Comparison of ENCODE assay signal across 9 cellular contexts in the genomic region with DNA sequence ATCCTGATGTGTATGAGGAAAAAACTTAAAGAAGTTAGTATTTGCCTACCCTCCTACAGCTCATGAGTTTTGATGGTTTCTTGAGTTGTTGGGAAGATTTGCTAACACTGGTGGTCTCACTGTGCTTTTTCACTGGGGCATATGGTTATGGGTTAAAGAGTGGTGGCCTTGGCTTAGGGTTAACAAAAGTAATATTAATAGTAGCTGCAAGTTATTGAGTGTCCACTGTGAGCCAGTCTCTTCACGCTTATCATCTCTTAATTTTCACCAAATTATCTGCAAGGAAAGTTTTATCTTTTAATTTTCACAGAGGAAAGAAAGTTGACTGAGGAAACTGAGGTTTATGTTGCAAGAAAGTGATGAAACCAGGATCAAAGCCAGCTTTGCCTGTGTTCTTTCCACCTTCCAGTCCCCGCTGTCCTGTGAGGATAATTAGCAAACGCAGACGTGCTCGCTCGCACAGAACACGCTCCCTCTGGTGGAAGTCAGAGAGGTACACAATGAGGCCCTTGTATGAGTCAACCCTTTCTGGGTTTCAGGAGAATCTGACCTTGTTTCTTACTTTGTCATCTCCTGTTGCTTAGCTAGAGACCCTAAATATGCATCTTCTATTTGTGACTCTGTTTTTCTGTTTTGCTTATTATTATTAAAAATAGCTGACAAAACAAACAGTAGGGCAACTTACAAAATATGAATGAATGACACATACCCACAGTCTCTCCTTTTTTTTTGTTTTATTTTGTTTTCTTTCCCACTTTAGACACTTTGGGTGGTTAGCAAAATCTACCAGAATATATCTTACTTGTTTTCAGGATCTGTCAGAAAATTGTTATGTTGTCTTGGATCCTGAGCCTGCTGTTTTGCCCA.
DNase-seq lines count a peak whose midpoint lies in the region; TF ChIP-seq lines count a peak whose summit lies in the region.
"Had no signal": no experiment of that assay in that cellular context is flagged by ENCODE, and none has a peak within 500 bp of the region (broad histone marks: within the 10 kb centered on the region; RNA-seq: fewer than 3 reads in every experiment).

No MANE protein-coding gene starts in this region.

- no peak overlapping the region for H3K9ac ChIP-seq in smooth muscle cell (ENCODE audit: low read depth)

- WGBS in adrenal gland, 4 donors = 12 to 18% (median 16%) methylated on average over 7 of the region's 7 CpGs
- 10% methylated on average over 7 of the region's 7 CpGs for WGBS in smooth muscle cell (ENCODE audit: low lambda C conversion rate)

- H3K4me1 ChIP-seq in HAP-1 = peaks cover 6% of the 10 kb centered on the region; the same call in 1 of the 2 replicates
- peaks cover 0 to 9% of the 10 kb centered on the region in 2 donors for H3K4me1 ChIP-seq in adrenal gland (replicated peaks in 1 of 2)
- peaks cover 0 to 22% of the 10 kb centered on the region in 2 donors for H3K4me1 ChIP-seq in right atrium auricular region
- peaks cover 44% of the 10 kb centered on the region for H3K4me1 ChIP-seq in smooth muscle cell (ENCODE audit: low read depth)

- H3K79me2 ChIP-seq in smooth muscle cell (ENCODE audit: low read depth) = no peaks in the 10 kb centered on the region

- TF ChIP-seq POLR2A in adrenal gland (IDR thresholded peaks at IDR 0.05) = no peak

- H3K4me2 ChIP-seq in smooth muscle cell = peak overlapping the region; percentile 51

- H3K4me3 ChIP-seq in GM12865 (ENCODE audit: low read depth, low read length) (no peak overlapping the region), HAP-1 (no peak overlapping the region), adrenal gland (no peak overlapping the region), right atrium auricular region (no peak overlapping the region), smooth muscle cell (no peak overlapping the region)
- H3K4me3 ChIP-seq: skin epidermis had no signal

- peak; percentile 87 for TF ChIP-seq CTCF in GM12865 (IDR thresholded peaks at IDR 0.05; ENCODE audit: insufficient read depth, low read depth, low read length, missing control alignments)
- TF ChIP-seq CTCF in adrenal gland (IDR thresholded peaks at IDR 0.05) = peak; percentile 62 to 82 (median 68)
- TF ChIP-seq CTCF in right atrium auricular region (IDR thresholded peaks at IDR 0.05) = peak; percentile 57 to 80
- peak; percentile 60 for TF ChIP-seq CTCF in smooth muscle cell (IDR thresholded peaks at IDR 0.05; ENCODE audit: borderline replicate concordance, insufficient read depth, poor library complexity, severe bottlenecking)

- H3K27ac ChIP-seq in adrenal gland (no peak overlapping the region), right atrium auricular region (peak overlapping the region in 1 of 2 donors; percentile 74), smooth muscle cell (ENCODE audit: low read depth) (peak overlapping the region; percentile 53)

- intact Hi-C loops in adrenal gland (cut with DNase I) = no loop called here

- H3K9me3 ChIP-seq in HAP-1 = peaks cover 3% of the 10 kb centered on the region; the same call in 1 of the 2 replicates
- no peaks in the 10 kb centered on the region for H3K9me3 ChIP-seq in adrenal gland (replicated peaks in 1 of 3)
- H3K9me3 ChIP-seq in right atrium auricular region = no peaks in the 10 kb centered on the region
- no peaks in the 10 kb centered on the region for H3K9me3 ChIP-seq in smooth muscle cell (replicated peaks; ENCODE audit: low read depth)

- H2AFZ ChIP-seq in smooth muscle cell (ENCODE audit: low read depth) = peak overlapping the region; percentile 75

- H4K20me1 ChIP-seq in smooth muscle cell (ENCODE audit: low read depth) = no peaks in the 10 kb centered on the region

- H3K27me3 ChIP-seq in HAP-1 (ENCODE audit: low read depth) (no peaks in the 10 kb centered on the region), adrenal gland (no peaks in the 10 kb centered on the region), right atrium auricular region (no peaks in the 10 kb centered on the region), smooth muscle cell (ENCODE audit: low read depth) (no peaks in the 10 kb centered on the region)

- no peaks in the 10 kb centered on the region for H3K36me3 ChIP-seq in HAP-1 (replicated peaks)
- H3K36me3 ChIP-seq in adrenal gland (replicated peaks in 1 of 2) = no peaks in the 10 kb centered on the region
- H3K36me3 ChIP-seq in right atrium auricular region = no peaks in the 10 kb centered on the region
- no peaks in the 10 kb centered on the region for H3K36me3 ChIP-seq in smooth muscle cell (ENCODE audit: low read depth)

- in situ Hi-C loops in HAP-1 (cut with MboI; ENCODE audit: low sequenced_read_pairs) = no loop called here

- DNase-seq in GM12865 (ENCODE audit: low read depth) (peak; percentile 74), HAP-1 (ENCODE audit: low spot score in 2 of 2) (peak; percentile 70 to 74), M059J (ENCODE audit: low read depth) (peak; percentile 70), T follicular helper cell (ENCODE audit: low read depth) (peak; percentile 14), adrenal gland (peak; percentile 72 to 84 (median 75)), right atrium auricular region (ENCODE audit: low spot score) (peak; percentile 88), smooth muscle cell (lab: John Stamatoyannopoulos, UW; ENCODE audit: unreplicated experiment) (no peak), middle frontal gyrus (ENCODE audit: extremely low spot score, low spot score) (no peak)

- H3F3A ChIP-seq in smooth muscle cell (ENCODE audit: low read depth) = no peaks in the 10 kb centered on the region

Comparison
In these comparisons a context has a peak if more than half of its experiments do, and no peak if none do; other contexts are left out.
1. DNase-seq: peak in GM12865 (single experiment), HAP-1 (2 of 2), M059J (single experiment), T follicular helper cell (single experiment), adrenal gland (7 of 7) and right atrium auricular region (single experiment); none in smooth muscle cell (single experiment) and middle frontal gyrus (single experiment).
2. Peak in every context shown above with its lines, with median percentiles within 50 percentile points of each other: CTCF ChIP-seq.